Comparison of ENCODE assay signal across 1 cellular context in the genomic region with DNA sequence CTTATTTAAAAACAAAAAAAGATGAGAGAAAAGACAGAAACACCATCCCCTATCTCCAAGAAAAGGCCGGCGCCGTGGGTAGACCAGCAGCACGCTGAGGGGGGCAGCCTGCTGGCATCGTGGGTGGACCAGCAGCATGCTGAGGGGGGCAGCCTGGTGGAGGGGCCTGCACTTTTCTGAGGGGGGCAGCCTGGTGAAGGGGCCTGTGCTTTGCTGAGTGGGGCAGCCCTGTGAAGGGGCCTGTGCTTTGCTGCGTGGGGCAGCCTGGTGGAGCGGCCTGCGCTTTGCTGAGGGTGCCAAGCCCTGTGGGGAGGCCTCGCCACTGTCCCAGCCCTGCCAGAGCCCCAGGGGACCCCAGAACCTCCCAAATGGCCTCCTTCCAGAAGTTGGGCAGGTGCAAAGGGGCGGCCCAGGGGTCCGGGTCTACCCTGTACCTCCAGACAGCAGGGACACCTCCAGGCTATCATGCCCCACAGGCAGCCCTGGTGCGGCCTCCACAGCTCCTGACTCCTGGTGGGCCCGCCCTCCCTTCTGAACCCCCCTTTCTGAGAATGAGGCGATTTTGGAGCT.
TF ChIP-seq lines count a peak whose summit lies in the region.

No MANE protein-coding gene starts in this region.

TF ChIP-seq in GM23338, 12 proteins besides CTCF, POLR2A, EP300 and RAD21 (continued from another document):
- TF ChIP-seq, protein P1, sequence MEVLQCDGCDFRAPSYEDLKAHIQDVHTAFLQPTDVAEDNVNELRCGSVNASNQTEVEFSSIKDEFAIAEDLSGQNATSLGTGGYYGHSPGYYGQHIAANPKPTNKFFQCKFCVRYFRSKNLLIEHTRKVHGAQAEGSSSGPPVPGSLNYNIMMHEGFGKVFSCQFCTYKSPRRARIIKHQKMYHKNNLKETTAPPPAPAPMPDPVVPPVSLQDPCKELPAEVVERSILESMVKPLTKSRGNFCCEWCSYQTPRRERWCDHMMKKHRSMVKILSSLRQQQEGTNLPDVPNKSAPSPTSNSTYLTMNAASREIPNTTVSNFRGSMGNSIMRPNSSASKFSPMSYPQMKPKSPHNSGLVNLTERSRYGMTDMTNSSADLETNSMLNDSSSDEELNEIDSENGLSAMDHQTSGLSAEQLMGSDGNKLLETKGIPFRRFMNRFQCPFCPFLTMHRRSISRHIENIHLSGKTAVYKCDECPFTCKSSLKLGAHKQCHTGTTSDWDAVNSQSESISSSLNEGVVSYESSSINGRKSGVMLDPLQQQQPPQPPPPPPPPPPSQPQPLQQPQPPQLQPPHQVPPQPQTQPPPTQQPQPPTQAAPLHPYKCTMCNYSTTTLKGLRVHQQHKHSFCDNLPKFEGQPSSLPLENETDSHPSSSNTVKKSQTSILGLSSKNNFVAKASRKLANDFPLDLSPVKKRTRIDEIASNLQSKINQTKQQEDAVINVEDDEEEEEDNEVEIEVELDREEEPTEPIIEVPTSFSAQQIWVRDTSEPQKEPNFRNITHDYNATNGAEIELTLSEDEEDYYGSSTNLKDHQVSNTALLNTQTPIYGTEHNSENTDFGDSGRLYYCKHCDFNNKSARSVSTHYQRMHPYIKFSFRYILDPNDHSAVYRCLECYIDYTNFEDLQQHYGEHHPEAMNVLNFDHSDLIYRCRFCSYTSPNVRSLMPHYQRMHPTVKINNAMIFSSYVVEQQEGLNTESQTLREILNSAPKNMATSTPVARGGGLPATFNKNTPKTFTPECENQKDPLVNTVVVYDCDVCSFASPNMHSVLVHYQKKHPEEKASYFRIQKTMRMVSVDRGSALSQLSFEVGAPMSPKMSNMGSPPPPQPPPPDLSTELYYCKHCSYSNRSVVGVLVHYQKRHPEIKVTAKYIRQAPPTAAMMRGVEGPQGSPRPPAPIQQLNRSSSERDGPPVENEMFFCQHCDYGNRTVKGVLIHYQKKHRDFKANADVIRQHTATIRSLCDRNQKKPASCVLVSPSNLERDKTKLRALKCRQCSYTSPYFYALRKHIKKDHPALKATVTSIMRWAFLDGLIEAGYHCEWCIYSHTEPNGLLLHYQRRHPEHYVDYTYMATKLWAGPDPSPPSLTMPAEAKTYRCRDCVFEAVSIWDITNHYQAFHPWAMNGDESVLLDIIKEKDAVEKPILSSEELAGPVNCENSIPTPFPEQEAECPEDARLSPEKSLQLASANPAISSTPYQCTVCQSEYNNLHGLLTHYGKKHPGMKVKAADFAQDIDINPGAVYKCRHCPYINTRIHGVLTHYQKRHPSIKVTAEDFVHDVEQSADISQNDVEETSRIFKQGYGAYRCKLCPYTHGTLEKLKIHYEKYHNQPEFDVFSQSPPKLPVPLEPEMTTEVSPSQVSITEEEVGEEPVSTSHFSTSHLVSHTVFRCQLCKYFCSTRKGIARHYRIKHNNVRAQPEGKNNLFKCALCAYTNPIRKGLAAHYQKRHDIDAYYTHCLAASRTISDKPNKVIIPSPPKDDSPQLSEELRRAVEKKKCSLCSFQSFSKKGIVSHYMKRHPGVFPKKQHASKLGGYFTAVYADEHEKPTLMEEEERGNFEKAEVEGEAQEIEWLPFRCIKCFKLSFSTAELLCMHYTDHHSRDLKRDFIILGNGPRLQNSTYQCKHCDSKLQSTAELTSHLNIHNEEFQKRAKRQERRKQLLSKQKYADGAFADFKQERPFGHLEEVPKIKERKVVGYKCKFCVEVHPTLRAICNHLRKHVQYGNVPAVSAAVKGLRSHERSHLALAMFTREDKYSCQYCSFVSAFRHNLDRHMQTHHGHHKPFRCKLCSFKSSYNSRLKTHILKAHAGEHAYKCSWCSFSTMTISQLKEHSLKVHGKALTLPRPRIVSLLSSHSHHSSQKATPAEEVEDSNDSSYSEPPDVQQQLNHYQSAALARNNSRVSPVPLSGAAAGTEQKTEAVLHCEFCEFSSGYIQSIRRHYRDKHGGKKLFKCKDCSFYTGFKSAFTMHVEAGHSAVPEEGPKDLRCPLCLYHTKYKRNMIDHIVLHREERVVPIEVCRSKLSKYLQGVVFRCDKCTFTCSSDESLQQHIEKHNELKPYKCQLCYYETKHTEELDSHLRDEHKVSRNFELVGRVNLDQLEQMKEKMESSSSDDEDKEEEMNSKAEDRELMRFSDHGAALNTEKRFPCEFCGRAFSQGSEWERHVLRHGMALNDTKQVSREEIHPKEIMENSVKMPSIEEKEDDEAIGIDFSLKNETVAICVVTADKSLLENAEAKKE (CRISPR knock-in tag; IDR thresholded peaks at IDR 0.05) = no peak
- no peak for TF ChIP-seq EZH2 (IDR thresholded peaks at IDR 0.05; ENCODE audit: low read depth, unreplicated experiment)
